In genomic region chr13:71460179-71460578, GRCh38 we compare ENCODE assay signal across 22 cellular contexts.
DNase-seq lines count a peak whose midpoint lies in the region; ATAC-seq and TF ChIP-seq lines count a peak whose summit lies in the region.
"Had no signal": no experiment of that assay in that cellular context is flagged by ENCODE, and none has a peak within 500 bp of the region (broad histone marks: within the 10 kb centered on the region; RNA-seq: fewer than 3 reads in every experiment).

No MANE protein-coding gene starts in this region.

- DNase-seq in NCI-H748 (lab: John Stamatoyannopoulos, UW; ENCODE audit: unreplicated experiment) (peak; percentile 24), NCI-H748 treated with DMSO at 0.1 percent for 48 hours (lab: John Stamatoyannopoulos, UW) (no peak), cardiac fibroblast (ENCODE audit: low read depth in 2 of 2) (peak; percentile 19 to 22), renal cortical epithelial cell (ENCODE audit: low read depth) (peak; percentile 7), HuH-7.5 (ENCODE audit: low spot score) (no peak)
- DNase-seq in activated CD4-positive, alpha-beta T cell treated with anti-CD3 and anti-CD28 coated beads, Interleukin-2, amount 10 ng/mL, durations not matched to agents 7 days and 5 days = no peak
- no peak for DNase-seq in stimulated activated CD4-positive, alpha-beta T cell treated with anti-CD3 and anti-CD28 coated beads, Interleukin-12 subunit alpha, Interleukin-12 subunit beta, amount 100 ng/mL, for 4 hours
- DNase-seq: 8988T; activated CD4-positive, CD25-positive, alpha-beta regulatory T cell; activated naive CD8-positive, alpha-beta T cell treated with anti-CD3 and anti-CD28 coated beads, Interleukin-2, amount 50 U/mL, for 24 hours; BE2C; central memory CD4-positive, alpha-beta T cell; DMS 273 treated with DMSO at 0.1 percent for 48 hours; effector CD4-positive, alpha-beta T cell; midbrain; NCI-H1694; NCI-H446 treated with DMSO at 0.1 percent for 48 hours; Right ventricle myocardium superior; upper lobe of left lung had no signal

- H3K27ac Mint-ChIP-seq in activated CD4-positive, alpha-beta T cell treated with anti-CD3 and anti-CD28 coated beads, Interleukin-2, amount 10 ng/mL, durations not matched to agents 7 days and 5 days = no peak overlapping the region
- H3K27ac Mint-ChIP-seq: activated naive CD8-positive, alpha-beta T cell treated with anti-CD3 and anti-CD28 coated beads, Interleukin-2, amount 50 U/mL, for 24 hours; stimulated activated naive CD8-positive, alpha-beta T cell treated with anti-CD3 and anti-CD28 coated beads, Interleukin-15, Interleukin-2, amounts not matched to agents 100 ng/mL and 50 ng/mL, for 24 hours; T-helper 1 cell treated with Interleukin-12 subunit alpha and Interleukin-12 subunit beta and Interleukin-4 antibody, amounts not matched to agents 30 μg/mL and 1 μg/mL, for 36 hours had no signal

- H3K36me3 Mint-ChIP-seq in activated CD4-positive, alpha-beta T cell treated with anti-CD3 and anti-CD28 coated beads, Interleukin-2, amount 10 ng/mL, durations not matched to agents 7 days and 5 days (ENCODE audit: low read depth) = no peaks in the 10 kb centered on the region

- H3K4me3 ChIP-seq in cardiac fibroblast (replicated peaks in 1 of 2; ENCODE audit: low read depth in 2 of 2, low read length in 2 of 2) = no peak overlapping the region
- H3K4me3 ChIP-seq: upper lobe of left lung had no signal

- H3K9me3 Mint-ChIP-seq in activated CD4-positive, alpha-beta T cell treated with anti-CD3 and anti-CD28 coated beads, Interleukin-2, amount 10 ng/mL, durations not matched to agents 7 days and 5 days = no peaks in the 10 kb centered on the region
- H3K9me3 Mint-ChIP-seq: activated naive CD8-positive, alpha-beta T cell treated with anti-CD3 and anti-CD28 coated beads, Interleukin-2, amount 50 U/mL, for 24 hours; stimulated activated naive CD8-positive, alpha-beta T cell treated with anti-CD3 and anti-CD28 coated beads, Interleukin-15, Interleukin-2, amounts not matched to agents 100 ng/mL and 50 ng/mL, for 24 hours; T-helper 1 cell treated with Interleukin-12 subunit alpha and Interleukin-12 subunit beta and Interleukin-4 antibody, amounts not matched to agents 30 μg/mL and 1 μg/mL, for 36 hours had no signal

- no peaks in the 10 kb centered on the region for H3K27me3 Mint-ChIP-seq in activated CD4-positive, alpha-beta T cell treated with anti-CD3 and anti-CD28 coated beads, Interleukin-2, amount 10 ng/mL, durations not matched to agents 7 days and 5 days
- H3K27me3 Mint-ChIP-seq: activated naive CD8-positive, alpha-beta T cell treated with anti-CD3 and anti-CD28 coated beads, Interleukin-2, amount 50 U/mL, for 24 hours; stimulated activated naive CD8-positive, alpha-beta T cell treated with anti-CD3 and anti-CD28 coated beads, Interleukin-15, Interleukin-2, amounts not matched to agents 100 ng/mL and 50 ng/mL, for 24 hours had no signal

- TF ChIP-seq CTCF in cardiac fibroblast (IDR thresholded peaks at IDR 0.05; ENCODE audit: low read depth, low read length) = no peak

- H3K4me3 Mint-ChIP-seq in activated CD4-positive, alpha-beta T cell treated with anti-CD3 and anti-CD28 coated beads, Interleukin-2, amount 10 ng/mL, durations not matched to agents 7 days and 5 days = no peak overlapping the region
- H3K4me3 Mint-ChIP-seq: activated naive CD8-positive, alpha-beta T cell treated with anti-CD3 and anti-CD28 coated beads, Interleukin-2, amount 50 U/mL, for 24 hours; stimulated activated naive CD8-positive, alpha-beta T cell treated with anti-CD3 and anti-CD28 coated beads, Interleukin-15, Interleukin-2, amounts not matched to agents 100 ng/mL and 50 ng/mL, for 24 hours; T-helper 1 cell treated with Interleukin-12 subunit alpha and Interleukin-12 subunit beta and Interleukin-4 antibody, amounts not matched to agents 30 μg/mL and 1 μg/mL, for 36 hours had no signal

- CTCF ChIA-PET in activated CD4-positive, alpha-beta T cell treated with anti-CD3 and anti-CD28 coated beads, Interleukin-2, amount 10 ng/mL, durations not matched to agents 7 days and 5 days (lab: Charles Lee) = no interaction called here

- POLR2A ChIA-PET in activated CD4-positive, alpha-beta T cell treated with anti-CD3 and anti-CD28 coated beads, Interleukin-2, amount 10 ng/mL, durations not matched to agents 7 days and 5 days (lab: Charles Lee) = no interaction called here

- peaks cover 2% of the 10 kb centered on the region for H3K4me1 Mint-ChIP-seq in activated CD4-positive, alpha-beta T cell treated with anti-CD3 and anti-CD28 coated beads, Interleukin-2, amount 10 ng/mL, durations not matched to agents 7 days and 5 days

- peak; percentile 86 for ATAC-seq in HG03442 (IDR thresholded peaks at IDR 0.05; ENCODE audit: unreplicated experiment)
- ATAC-seq: activated naive CD8-positive, alpha-beta T cell treated with anti-CD3 and anti-CD28 coated beads, Interleukin-2, amount 50 U/mL, for 24 hours had no signal

Comparison
In these comparisons a context has a peak if more than half of its experiments do, and no peak if none do; other contexts are left out.
1. DNase-seq: peak in NCI-H748 (single experiment), cardiac fibroblast (2 of 2) and renal cortical epithelial cell (single experiment); none in NCI-H748 treated with DMSO at 0.1 percent for 48 hours (single experiment), HuH-7.5 (single experiment), activated CD4-positive, alpha-beta T cell treated with anti-CD3 and anti-CD28 coated beads, Interleukin-2, amount 10 ng/mL, durations not matched to agents 7 days and 5 days (single experiment) and stimulated activated CD4-positive, alpha-beta T cell treated with anti-CD3 and anti-CD28 coated beads, Interleukin-12 subunit alpha, Interleukin-12 subunit beta, amount 100 ng/mL, for 4 hours (single experiment).